Comparison of ENCODE assay signal across 24 cellular contexts in the genomic region with DNA sequence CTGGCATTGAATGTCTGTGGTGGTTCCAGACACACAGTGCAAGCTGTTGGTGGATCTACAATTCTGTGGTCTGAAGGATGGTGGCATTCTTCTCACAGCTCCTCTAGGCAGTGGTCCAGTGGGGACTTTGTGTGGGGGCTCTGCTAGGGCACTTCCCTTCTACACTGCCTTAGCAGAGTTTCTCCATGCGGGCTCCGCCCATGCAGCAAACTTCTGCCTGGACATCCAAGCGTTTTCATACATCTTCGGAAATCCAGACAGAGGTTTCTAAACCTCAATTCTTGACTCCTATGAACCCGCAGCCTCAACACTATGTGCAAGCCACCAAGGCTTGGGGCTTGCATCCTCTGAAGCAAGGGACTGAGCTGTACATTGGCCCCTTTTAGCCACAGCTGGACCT. TPM values are rescaled to one million over a fixed set of nuclear protein-coding genes. Genes with fewer than 3 reads are reported as not detected.
"Had no signal": no experiment of that assay in that cellular context is flagged by ENCODE, and none has a peak within 500 bp of the region (broad histone marks: within the 10 kb centered on the region; RNA-seq: fewer than 3 reads in every experiment).

No MANE protein-coding gene starts in this region.

- H3K4me1 ChIP-seq: esophagus muscularis mucosa, gastrocnemius medialis, left ventricle myocardium inferior, lower lobe of right lung, pancreas, prostate gland, right lobe of liver, testis, transverse colon had no signal

- H3K36me3 Mint-ChIP-seq: immature natural killer cell; memory B cell; stimulated activated effector memory CD8-positive, alpha-beta T cell treated with anti-CD3 and anti-CD28 coated beads, Interleukin-12 subunit alpha, Interleukin-12 subunit beta, amount 100 ng/mL, for 72 hours had no signal

- DNase-seq: effector memory CD8-positive, alpha-beta T cell; gastrocnemius medialis; immature natural killer cell; left cardiac atrium; left ventricle myocardium inferior; lower lobe of right lung; midbrain; occipital lobe; pancreas; retina; right lobe of liver; stimulated activated CD4-positive, alpha-beta T cell treated with anti-CD3 and anti-CD28 coated beads, Interleukin-4, amount 100 ng/mL, for 1 hour; stimulated activated CD8-positive, alpha-beta memory T cell treated with anti-CD3 and anti-CD28 coated beads, Interleukin-4, amount 100 ng/mL, for 48 hours; stimulated activated naive CD8-positive, alpha-beta T cell treated with anti-CD3 and anti-CD28 coated beads, Interleukin-15, amount 100 ng/mL, for 72 hours; testis; transverse colon had no signal

- H3K27me3 Mint-ChIP-seq: dendritic cell treated with granulocyte-macrophage colony-stimulating factor and Interleukin-4, amounts not matched to agents 40 ng/mL and 50 ng/mL, for 4 days; effector memory CD8-positive, alpha-beta T cell; memory B cell; natural killer cell treated with Interleukin-12 subunit alpha and Interleukin-12 subunit beta and Interleukin-15 and Interleukin-18, amount 100 ng/mL, for 72 hours; stimulated activated naive CD8-positive, alpha-beta T cell treated with anti-CD3 and anti-CD28 coated beads, Interleukin-15, amount 100 ng/mL, for 72 hours had no signal

- H3K4me3 ChIP-seq: esophagus muscularis mucosa, gastrocnemius medialis, left ventricle myocardium inferior, lower lobe of right lung, pancreas, prostate gland, right lobe of liver, testis, transverse colon had no signal

- H3K36me3 ChIP-seq: esophagus muscularis mucosa, gastrocnemius medialis, left ventricle myocardium inferior, lower lobe of right lung, pancreas, prostate gland, right lobe of liver, transverse colon had no signal

- H3K27ac ChIP-seq: epithelial cell of prostate, esophagus muscularis mucosa, gastrocnemius medialis, left ventricle myocardium inferior, lower lobe of right lung, pancreas, prostate gland, right lobe of liver, testis, transverse colon had no signal

- H3K27me3 ChIP-seq: esophagus muscularis mucosa, gastrocnemius medialis, pancreas, right lobe of liver, testis, transverse colon had no signal

- ATAC-seq: effector memory CD8-positive, alpha-beta T cell; gastrocnemius medialis; left cardiac atrium; lower lobe of right lung; natural killer cell treated with Interleukin-12 subunit alpha and Interleukin-12 subunit beta and Interleukin-15 and Interleukin-18, amount 100 ng/mL, for 72 hours; pancreas; right lobe of liver; stimulated activated effector memory CD8-positive, alpha-beta T cell treated with anti-CD3 and anti-CD28 coated beads, Interleukin-12 subunit alpha, Interleukin-12 subunit beta, amount 100 ng/mL, for 72 hours; stimulated activated naive CD8-positive, alpha-beta T cell treated with anti-CD3 and anti-CD28 coated beads, Interleukin-15, amount 100 ng/mL, for 72 hours had no signal

- H3K4me3 Mint-ChIP-seq: dendritic cell treated with granulocyte-macrophage colony-stimulating factor and Interleukin-4, amounts not matched to agents 40 ng/mL and 50 ng/mL, for 4 days; effector memory CD8-positive, alpha-beta T cell; immature natural killer cell; memory B cell; natural killer cell treated with Interleukin-12 subunit alpha and Interleukin-12 subunit beta and Interleukin-15 and Interleukin-18, amount 100 ng/mL, for 72 hours; stimulated activated effector memory CD8-positive, alpha-beta T cell treated with anti-CD3 and anti-CD28 coated beads, Interleukin-12 subunit alpha, Interleukin-12 subunit beta, amount 100 ng/mL, for 72 hours; stimulated activated naive CD8-positive, alpha-beta T cell treated with anti-CD3 and anti-CD28 coated beads, Interleukin-15, amount 100 ng/mL, for 72 hours had no signal

- H3K4me1 Mint-ChIP-seq: immature natural killer cell; memory B cell; stimulated activated effector memory CD8-positive, alpha-beta T cell treated with anti-CD3 and anti-CD28 coated beads, Interleukin-12 subunit alpha, Interleukin-12 subunit beta, amount 100 ng/mL, for 72 hours; stimulated activated naive CD8-positive, alpha-beta T cell treated with anti-CD3 and anti-CD28 coated beads, Interleukin-15, amount 100 ng/mL, for 72 hours had no signal

- H3K9me3 ChIP-seq: gastrocnemius medialis, lower lobe of right lung, pancreas, prostate gland, right lobe of liver, testis, transverse colon had no signal

- H3K27ac Mint-ChIP-seq: dendritic cell treated with granulocyte-macrophage colony-stimulating factor and Interleukin-4, amounts not matched to agents 40 ng/mL and 50 ng/mL, for 4 days; effector memory CD8-positive, alpha-beta T cell; immature natural killer cell; memory B cell; natural killer cell treated with Interleukin-12 subunit alpha and Interleukin-12 subunit beta and Interleukin-15 and Interleukin-18, amount 100 ng/mL, for 72 hours; stimulated activated effector memory CD8-positive, alpha-beta T cell treated with anti-CD3 and anti-CD28 coated beads, Interleukin-12 subunit alpha, Interleukin-12 subunit beta, amount 100 ng/mL, for 72 hours; stimulated activated naive CD8-positive, alpha-beta T cell treated with anti-CD3 and anti-CD28 coated beads, Interleukin-15, amount 100 ng/mL, for 72 hours had no signal

RNA-seq across cellular contexts. Expression of a gene that starts 43.0 kb away (rescaled TPM):
- total RNA-seq: fibroblast of villous mesenchyme had no signal
